18 cellular contexts compared by ENCODE assay signal in the genomic region with DNA sequence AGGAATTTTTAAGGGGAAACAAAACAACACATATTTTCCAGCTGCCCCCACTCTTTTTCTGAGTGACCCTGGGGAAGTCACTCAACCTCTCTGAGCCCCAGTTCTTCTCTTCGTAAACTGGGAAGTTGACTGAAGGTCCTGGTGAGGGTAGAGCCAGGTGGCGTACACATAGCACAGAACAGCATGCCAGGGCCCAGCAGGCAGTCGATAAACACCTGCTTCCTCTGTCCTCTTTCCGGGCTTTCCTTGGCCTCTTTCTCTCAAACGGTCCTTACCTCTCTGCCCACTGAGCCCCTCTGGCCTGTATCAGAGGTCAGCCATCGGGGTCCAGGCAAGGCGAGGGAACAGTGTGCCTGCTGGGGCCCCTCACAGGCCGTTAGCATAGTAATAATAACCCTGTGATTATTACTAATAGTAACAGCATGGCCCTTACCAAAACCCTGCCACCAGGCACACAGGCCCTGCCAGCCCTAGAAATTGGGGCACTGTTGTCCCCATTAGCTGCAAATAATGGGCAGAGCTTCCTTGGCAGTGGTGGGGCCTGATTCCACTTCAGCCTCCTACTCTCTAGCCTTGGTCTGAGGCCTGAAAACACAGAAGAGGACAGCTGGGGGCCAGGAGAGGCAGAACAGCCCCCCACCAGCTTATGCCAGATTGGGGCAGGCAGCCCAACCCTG.
"Had no signal": no experiment of that assay in that cellular context is flagged by ENCODE, and none has a peak within 500 bp of the region (broad histone marks: within the 10 kb centered on the region; RNA-seq: fewer than 3 reads in every experiment).

No MANE protein-coding gene starts in this region.

- H3K36me3 Mint-ChIP-seq: activated CD4-positive, alpha-beta memory T cell treated with anti-CD3 and anti-CD28 coated beads for 36 hours; activated naive CD4-positive, alpha-beta T cell treated with anti-CD3 and anti-CD28 coated beads, Interleukin-2, amount 10 ng/mL, durations not matched to agents 7 days and 5 days; naive thymus-derived CD8-positive, alpha-beta T cell had no signal

- H3K4me1 Mint-ChIP-seq: activated naive CD4-positive, alpha-beta T cell treated with anti-CD3 and anti-CD28 coated beads, Interleukin-2, amount 10 ng/mL, durations not matched to agents 7 days and 5 days had no signal

- H3K27me3 Mint-ChIP-seq: activated CD4-positive, alpha-beta memory T cell treated with anti-CD3 and anti-CD28 coated beads for 36 hours; activated naive CD4-positive, alpha-beta T cell treated with anti-CD3 and anti-CD28 coated beads, Interleukin-2, amount 10 ng/mL, durations not matched to agents 7 days and 5 days had no signal

- H3K9me3 Mint-ChIP-seq: activated CD4-positive, alpha-beta memory T cell treated with anti-CD3 and anti-CD28 coated beads for 36 hours; activated naive CD4-positive, alpha-beta T cell treated with anti-CD3 and anti-CD28 coated beads, Interleukin-2, amount 10 ng/mL, durations not matched to agents 7 days and 5 days; mesothelial cell of epicardium; naive thymus-derived CD8-positive, alpha-beta T cell had no signal

- H3K27ac Mint-ChIP-seq: activated CD4-positive, alpha-beta memory T cell treated with anti-CD3 and anti-CD28 coated beads for 36 hours; activated naive CD4-positive, alpha-beta T cell treated with anti-CD3 and anti-CD28 coated beads, Interleukin-2, amount 10 ng/mL, durations not matched to agents 7 days and 5 days; mesothelial cell of epicardium; naive thymus-derived CD8-positive, alpha-beta T cell had no signal

- H3K4me3 ChIP-seq: heart left ventricle, ovary, prostate gland, spleen, testis, uterus had no signal

- H3K9me3 ChIP-seq: heart left ventricle, ovary, prostate gland, spleen, testis, uterus had no signal

- DNase-seq: activated CD4-positive, alpha-beta memory T cell treated with anti-CD3 and anti-CD28 coated beads for 36 hours; activated CD4-positive, alpha-beta T cell treated with anti-CD3 and anti-CD28 coated beads for 48 hours; activated naive CD4-positive, alpha-beta T cell treated with anti-CD3 and anti-CD28 coated beads, Interleukin-2, amount 10 ng/mL, durations not matched to agents 7 days and 5 days; activated T-cell treated with anti-CD3 and anti-CD28 coated beads, Interleukin-2, amount 50 U/mL, for 48 hours; amygdala; left ventricle myocardium superior; mammary epithelial cell; naive thymus-derived CD8-positive, alpha-beta T cell; ovary; spleen; stimulated activated CD4-positive, alpha-beta T cell treated with anti-CD3 and anti-CD28 coated beads, Interleukin-4, amount 100 ng/mL, for 1 hour; stimulated activated naive CD4-positive, alpha-beta T cell; testis; trophoblast cell; uterus had no signal

- H3K4me1 ChIP-seq: prostate gland, testis, uterus had no signal

- H3K36me3 ChIP-seq: ovary, prostate gland, uterus had no signal

- H3K27ac ChIP-seq: heart left ventricle, ovary, prostate gland, testis, uterus had no signal

- H3K4me3 Mint-ChIP-seq: activated CD4-positive, alpha-beta memory T cell treated with anti-CD3 and anti-CD28 coated beads for 36 hours; activated naive CD4-positive, alpha-beta T cell treated with anti-CD3 and anti-CD28 coated beads, Interleukin-2, amount 10 ng/mL, durations not matched to agents 7 days and 5 days; mesothelial cell of epicardium; naive thymus-derived CD8-positive, alpha-beta T cell had no signal

- H3K27me3 ChIP-seq: heart left ventricle, ovary, spleen, testis, uterus had no signal
